8 cellular contexts compared by ENCODE assay signal in genomic region chr1:46303038-46303871, GRCh38. TPM values are rescaled to one million over a fixed set of nuclear protein-coding genes. Genes with fewer than 3 reads are reported as not detected.
DNase-seq lines count a peak whose midpoint lies in the region; ATAC-seq lines count a peak whose summit lies in the region.

A gene with protein sequence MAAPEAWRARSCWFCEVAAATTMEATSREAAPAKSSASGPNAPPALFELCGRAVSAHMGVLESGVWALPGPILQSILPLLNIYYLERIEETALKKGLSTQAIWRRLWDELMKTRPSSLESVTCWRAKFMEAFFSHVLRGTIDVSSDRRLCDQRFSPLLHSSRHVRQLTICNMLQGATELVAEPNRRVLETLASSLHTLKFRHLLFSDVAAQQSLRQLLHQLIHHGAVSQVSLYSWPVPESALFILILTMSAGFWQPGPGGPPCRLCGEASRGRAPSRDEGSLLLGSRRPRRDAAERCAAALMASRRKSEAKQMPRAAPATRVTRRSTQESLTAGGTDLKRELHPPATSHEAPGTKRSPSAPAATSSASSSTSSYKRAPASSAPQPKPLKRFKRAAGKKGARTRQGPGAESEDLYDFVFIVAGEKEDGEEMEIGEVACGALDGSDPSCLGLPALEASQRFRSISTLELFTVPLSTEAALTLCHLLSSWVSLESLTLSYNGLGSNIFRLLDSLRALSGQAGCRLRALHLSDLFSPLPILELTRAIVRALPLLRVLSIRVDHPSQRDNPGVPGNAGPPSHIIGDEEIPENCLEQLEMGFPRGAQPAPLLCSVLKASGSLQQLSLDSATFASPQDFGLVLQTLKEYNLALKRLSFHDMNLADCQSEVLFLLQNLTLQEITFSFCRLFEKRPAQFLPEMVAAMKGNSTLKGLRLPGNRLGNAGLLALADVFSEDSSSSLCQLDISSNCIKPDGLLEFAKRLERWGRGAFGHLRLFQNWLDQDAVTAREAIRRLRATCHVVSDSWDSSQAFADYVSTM (minus strand): TSS chr1:46303616. CDS start chr1:46303322, 294 bp downstream.
Gene UQCRH (plus strand): TSS chr1:46303698. CDS start chr1:46303767, 69 bp downstream.

- H3K4me1 ChIP-seq in NT2/D1 (ENCODE audit: insufficient read depth, insufficient read length) = peaks cover 16% of the 10 kb centered on the region
- H3K4me1 ChIP-seq in endocrine pancreas (ENCODE audit: control insufficient read depth, insufficient read depth, low read length) = no peaks in the 10 kb centered on the region
- peaks cover 18% of the 10 kb centered on the region for H3K4me1 ChIP-seq in mesenchymal stem cell (ENCODE audit: control insufficient read depth, insufficient read depth, low read depth, low read length)

- in situ Hi-C loops in Caki2 (cut with HindIII; ENCODE audit: low pct_unique_long_range_greater_than_20kb, low sequenced_read_pairs) = no loop called here

- H2BK120ac ChIP-seq in mesenchymal stem cell (ENCODE audit: low read depth, low read length) = peak within 1 kb of the TSS; percentile 98

- H3K14ac ChIP-seq in mesenchymal stem cell (ENCODE audit: low read length in 2 of 2) = peak within 1 kb of the TSS; percentile 89 to 99

- peaks cover 43% of the 10 kb centered on the region for H3K36me3 ChIP-seq in NT2/D1 (ENCODE audit: insufficient read depth, insufficient read length, low read length)
- H3K36me3 ChIP-seq in endocrine pancreas (ENCODE audit: control insufficient read depth, insufficient read depth, low read length) = no peaks in the 10 kb centered on the region
- H3K36me3 ChIP-seq in mesenchymal stem cell (ENCODE audit: control insufficient read depth in 1 of 2, insufficient read depth in 2 of 2, low read depth in 1 of 2, low read length in 2 of 2) = peaks cover under 1 to 3% of the 10 kb centered on the region in 2 experiments

- peak within 1 kb of the TSS; percentile 89 for H3K27ac ChIP-seq in mesenchymal stem cell (ENCODE audit: low read length, poor library complexity, severe bottlenecking)

- H3K27ac Mint-ChIP-seq in activated CD8-positive, alpha-beta memory T cell treated with anti-CD3 and anti-CD28 coated beads, Interleukin-2, amount 10 ng/mL, durations not matched to agents 7 days and 5 days = peak within 1 kb of the TSS; percentile 98

- H2BK5ac ChIP-seq in mesenchymal stem cell (ENCODE audit: low read depth, low read length, poor library complexity, severe bottlenecking) = peak within 1 kb of the TSS; percentile 74

- H3K4me1 Mint-ChIP-seq in activated CD8-positive, alpha-beta memory T cell treated with anti-CD3 and anti-CD28 coated beads, Interleukin-2, amount 10 ng/mL, durations not matched to agents 7 days and 5 days = peaks cover 51% of the 10 kb centered on the region

- no peaks in the 10 kb centered on the region for H3K27me3 ChIP-seq in NT2/D1 (ENCODE audit: insufficient read depth, insufficient read length)
- H3K27me3 ChIP-seq in endocrine pancreas (ENCODE audit: control insufficient read depth, insufficient read depth, low read length) = no peaks in the 10 kb centered on the region
- H3K27me3 ChIP-seq in mesenchymal stem cell (ENCODE audit: control insufficient read depth in 1 of 2, insufficient read depth in 1 of 2, low read length in 2 of 2) = no peaks in the 10 kb centered on the region

- under 1% methylated on average over 51 of the region's 61 CpGs for WGBS in mesenchymal stem cell

- no peaks in the 10 kb centered on the region for H3K9me3 Mint-ChIP-seq in activated CD8-positive, alpha-beta memory T cell treated with anti-CD3 and anti-CD28 coated beads, Interleukin-2, amount 10 ng/mL, durations not matched to agents 7 days and 5 days (ENCODE audit: low read depth)

- ATAC-seq in GM21381 (IDR thresholded peaks at IDR 0.05; ENCODE audit: unreplicated experiment) = peak; percentile 81
- peak; percentile 82 for ATAC-seq in activated CD8-positive, alpha-beta memory T cell treated with anti-CD3 and anti-CD28 coated beads, Interleukin-2, amount 10 ng/mL, durations not matched to agents 7 days and 5 days

- H4K8ac ChIP-seq in mesenchymal stem cell (ENCODE audit: low read length) = peak within 1 kb of the TSS; percentile 98

- H2AFZ ChIP-seq in mesenchymal stem cell (ENCODE audit: low read depth, low read length) = peak within 1 kb of the TSS; percentile 18

- peak within 1 kb of the TSS; percentile 81 to 99 for H3K18ac ChIP-seq in mesenchymal stem cell (ENCODE audit: low read depth in 1 of 2, low read length in 2 of 2)

- H4K91ac ChIP-seq in mesenchymal stem cell (ENCODE audit: low read length) = peak within 1 kb of the TSS; percentile 99

- peak within 1 kb of the TSS; percentile 98 for H3K4me3 ChIP-seq in NT2/D1 (ENCODE audit: insufficient read length, low read depth)
- H3K4me3 ChIP-seq in endocrine pancreas (ENCODE audit: control insufficient read depth, insufficient read depth, low read length) = peak within 1 kb of the TSS; percentile 89
- H3K4me3 ChIP-seq in mesenchymal stem cell (ENCODE audit: insufficient read depth in 1 of 2, low read depth in 1 of 2, low read length in 2 of 2) = peak within 1 kb of the TSS; percentile 75 to 97

- peak within 1 kb of the TSS; percentile 83 for H3K4me2 ChIP-seq in mesenchymal stem cell (ENCODE audit: low read length, poor library complexity, severe bottlenecking)

- peaks cover 11% of the 10 kb centered on the region for H3K36me3 Mint-ChIP-seq in activated CD8-positive, alpha-beta memory T cell treated with anti-CD3 and anti-CD28 coated beads, Interleukin-2, amount 10 ng/mL, durations not matched to agents 7 days and 5 days

- H3K23ac ChIP-seq in mesenchymal stem cell (ENCODE audit: low read length in 2 of 2) = peak within 1 kb of the TSS; percentile 37 to 99

- peak within 1 kb of the TSS; percentile 100 for H3K4me3 Mint-ChIP-seq in activated CD8-positive, alpha-beta memory T cell treated with anti-CD3 and anti-CD28 coated beads, Interleukin-2, amount 10 ng/mL, durations not matched to agents 7 days and 5 days

- DNase-seq in Caki2 (ENCODE audit: low read depth) (peak; percentile 94), HUDEP-2 (lab: John Stamatoyannopoulos, UW; ENCODE audit: unreplicated experiment in 76 of 76) (peak; percentile 40 to 96 (median 90)), NT2/D1 (ENCODE audit: low read depth, low spot score) (peak; percentile 99), mesenchymal stem cell (peak; percentile 98)
- peak; percentile 95 for DNase-seq in activated CD8-positive, alpha-beta memory T cell treated with anti-CD3 and anti-CD28 coated beads, Interleukin-2, amount 10 ng/mL, durations not matched to agents 7 days and 5 days
- peak; percentile 89 for DNase-seq in stimulated activated CD8-positive, alpha-beta memory T cell treated with anti-CD3 and anti-CD28 coated beads, Interleukin-12 subunit alpha, Interleukin-12 subunit beta, amount 100 ng/mL, for 4 hours (ENCODE audit: low read depth)

- no peaks in the 10 kb centered on the region for H3K27me3 Mint-ChIP-seq in activated CD8-positive, alpha-beta memory T cell treated with anti-CD3 and anti-CD28 coated beads, Interleukin-2, amount 10 ng/mL, durations not matched to agents 7 days and 5 days

- H3K9ac ChIP-seq in NT2/D1 (ENCODE audit: insufficient read length, low read depth) (peak within 1 kb of the TSS; percentile 100), endocrine pancreas (ENCODE audit: control insufficient read depth, insufficient read depth, low read length) (peak within 1 kb of the TSS; percentile 93), mesenchymal stem cell (ENCODE audit: low read length) (peak within 1 kb of the TSS; percentile 100)

- no peaks in the 10 kb centered on the region for H3K9me3 ChIP-seq in NT2/D1 (ENCODE audit: insufficient read depth, low read length)
- no peaks in the 10 kb centered on the region for H3K9me3 ChIP-seq in endocrine pancreas (ENCODE audit: control insufficient read depth, low read length)
- no peaks in the 10 kb centered on the region for H3K9me3 ChIP-seq in mesenchymal stem cell (ENCODE audit: control insufficient read depth, low read length)

- H3K79me1 ChIP-seq in mesenchymal stem cell (replicated peaks; ENCODE audit: low read length, poor library complexity, severe bottlenecking) = no peaks in the 10 kb centered on the region

- H2BK12ac ChIP-seq in mesenchymal stem cell (ENCODE audit: low read length in 2 of 2) = peak within 1 kb of the TSS in 1 of 2 experiments; percentile 67

- peak within 1 kb of the TSS; percentile 94 to 98 for H3K4ac ChIP-seq in mesenchymal stem cell (ENCODE audit: low read depth in 1 of 2, low read length in 2 of 2)

- H2BK15ac ChIP-seq in mesenchymal stem cell (ENCODE audit: low read depth, poor library complexity, severe bottlenecking) = peak within 1 kb of the TSS; percentile 73

- no peak within 1 kb of the TSS for H2AK5ac ChIP-seq in mesenchymal stem cell (ENCODE audit: low read length, severe bottlenecking)

- CTCF ChIA-PET in activated CD8-positive, alpha-beta memory T cell treated with anti-CD3 and anti-CD28 coated beads, Interleukin-2, amount 10 ng/mL, durations not matched to agents 7 days and 5 days (lab: Charles Lee) = interaction anchor here (0.6 to 2.6 kb wide), 6 partner anchors 38 to 104 kb away, joined by 3 to 26 read pairs (median 3); partner anchors contain the start of genes NSUN4 and RAD54L

RNA-seq across cellular contexts. Expression of the first gene that starts in this region (rescaled TPM):
- total RNA-seq in Caki2 (2014; rRNA removed; shearing (Covaris generic); ENCODE audit: low replicate concordance) = 81.7 and 88.1 TPM in 2 replicates
- total RNA-seq in activated CD8-positive, alpha-beta memory T cell treated with anti-CD3 and anti-CD28 coated beads, Interleukin-2, amount 10 ng/mL, durations not matched to agents 7 days and 5 days = 10 to 100 TPM; 33.4 to 44.7 TPM
- polyA plus RNA-seq in mesenchymal stem cell (2013, experiment 1 of 2) = 55.2 TPM
- 53.6 TPM for polyA plus RNA-seq in mesenchymal stem cell (2013, experiment 2 of 2)

RNA-seq across cellular contexts. Expression of gene UQCRH, which starts in this region (rescaled TPM):
- total RNA-seq in Caki2 (2014; rRNA removed; shearing (Covaris generic); ENCODE audit: low replicate concordance) = 458 and 554 TPM in 2 replicates
- 100 to 1,000 TPM; 279 to 302 TPM for total RNA-seq in activated CD8-positive, alpha-beta memory T cell treated with anti-CD3 and anti-CD28 coated beads, Interleukin-2, amount 10 ng/mL, durations not matched to agents 7 days and 5 days
- polyA plus RNA-seq in mesenchymal stem cell (2013, experiment 1 of 2) = 399 TPM
- polyA plus RNA-seq in mesenchymal stem cell (2013, experiment 2 of 2) = 420 TPM

Comparison
In these comparisons a context has a peak if more than half of its experiments do, and no peak if none do; other contexts are left out.
1. Peak in every context shown above with its lines: DNase-seq, ATAC-seq, H3K4me3 ChIP-seq and H3K27ac ChIP-seq.